In genomic region chr9:5557606-5558587, GRCh38 we compare ENCODE assay signal across 8 cellular contexts. TPM values are rescaled to one million over a fixed set of nuclear protein-coding genes. Genes with fewer than 3 reads are reported as not detected.
A peak's percentile ranks its signal among the peaks of the same experiment; 100 is the strongest.
DNase-seq lines count a peak whose midpoint lies in the region; ATAC-seq and TF ChIP-seq lines count a peak whose summit lies in the region.

No MANE protein-coding gene starts in this region.

- no peaks in the 10 kb centered on the region for H3K9me3 ChIP-seq in left lung

- H3K36me3 ChIP-seq in left lung, result no peaks in the 10 kb centered on the region

- peak overlapping the region; percentile 46 to 60 for H3K27ac ChIP-seq in left lung

- DNase-seq in activated T-cell treated with anti-CD3 and anti-CD28 coated beads for 4 hours, result peak; percentile 7
- peak in 1 of 2 donors; percentile 46 for DNase-seq in left lung
- DNase-seq in ureter (ENCODE audit: low spot score), result peak; percentile 59
- DNase-seq in NCI-H748 (lab: John Stamatoyannopoulos, UW; ENCODE audit: unreplicated experiment), result no peak
- DNase-seq in germinal center (ENCODE audit: low spot score), result no peak
- no peak for DNase-seq in GF-D8 (lab: John Stamatoyannopoulos, UW)

- peaks cover 2 to 26% of the 10 kb centered on the region in 2 donors for H3K4me1 ChIP-seq in left lung

- H3K27me3 ChIP-seq in left lung, result no peaks in the 10 kb centered on the region

- no peak overlapping the region for H3K4me3 ChIP-seq in left lung

- peak; percentile 61 for ATAC-seq in GM19025 (IDR thresholded peaks at IDR 0.05; ENCODE audit: low read depth, unreplicated experiment)
- peak; percentile 73 for ATAC-seq in HG03457 (IDR thresholded peaks at IDR 0.05; ENCODE audit: unreplicated experiment)
- ATAC-seq in left lung, result peak; percentile 69

- no peak for TF ChIP-seq CTCF in left lung (IDR thresholded peaks at IDR 0.05)

- intact Hi-C loops in left lung (cut with DNase I), result no loop called here

RNA-seq across cellular contexts. Expression of gene PDCD1LG2, which starts 47.6 kb away (rescaled TPM):
- total RNA-seq in left lung (1 to 10 TPM; 1.7 to 4.2 TPM), ureter (1.7 TPM)

Comparison
In these comparisons a context has a peak if more than half of its experiments do, and no peak if none do; other contexts are left out.
1. DNase-seq: peak in activated T-cell treated with anti-CD3 and anti-CD28 coated beads for 4 hours (single experiment) and ureter (single experiment); none in NCI-H748 (single experiment), germinal center (single experiment) and GF-D8 (single experiment).
2. Peak in every context shown above with its lines, with median percentiles within 50 percentile points of each other: ATAC-seq.